Comparison of ENCODE assay signal across 8 cellular contexts in genomic region chr7:128831994-128832879, GRCh38. TPM values are rescaled to one million over a fixed set of nuclear protein-coding genes. Genes with fewer than 3 reads are reported as not detected.
DNase-seq lines count a peak whose midpoint lies in the region; ATAC-seq and TF ChIP-seq lines count a peak whose summit lies in the region.

No MANE protein-coding gene starts in this region.

- POLR2A ChIA-PET in AG04449 (lab: Yijun Ruan, JAX), result interaction anchor here (0.9 to 4.0 kb wide), 11 partner anchors 16 to 104 kb away, joined by 3 to 39 read pairs (median 4); partner anchors contain the start of genes ATP6V1F, CALU and CCDC136

- H3K27ac ChIP-seq in dorsolateral prefrontal cortex (peak overlapping the region; percentile 66 to 99 (median 95)), muscle layer of colon (ENCODE audit: low read depth, low read length) (peak overlapping the region; percentile 96)

- H3K4me1 ChIP-seq in muscle layer of colon (ENCODE audit: insufficient read depth, low read length), result peaks cover 63% of the 10 kb centered on the region

- TF ChIP-seq CTCF in AG04449 (IDR thresholded peaks at IDR 0.05; ENCODE audit: insufficient read depth, low read length, missing control alignments) (no peak), dorsolateral prefrontal cortex (IDR thresholded peaks at IDR 0.05 in 54 of 56, conservative IDR thresholded peaks at IDR 0.05 in 2 of 56; ENCODE audit: low read depth in 1 of 56, partially characterized antibody in 56 of 56) (no peak)

- peaks cover 24% of the 10 kb centered on the region for H3K36me3 ChIP-seq in muscle layer of colon (ENCODE audit: insufficient read depth, low read length)

- intact Hi-C loops in dorsolateral prefrontal cortex (cut with DNase I), result loop anchor here in 1 of 2 donors (5.0 kb wide), 1 partner anchor 40 kb away; the partner anchor contains the start of gene CCDC136

- no peaks in the 10 kb centered on the region for H3K9me3 ChIP-seq in muscle layer of colon (ENCODE audit: low read length)

- H3K9ac ChIP-seq in muscle layer of colon (ENCODE audit: low read length), result peak overlapping the region; percentile 46

- ATAC-seq in HG03378 (IDR thresholded peaks at IDR 0.05; ENCODE audit: unreplicated experiment) (no peak), HG03342 (IDR thresholded peaks at IDR 0.05; ENCODE audit: unreplicated experiment) (no peak), GM18909 (IDR thresholded peaks at IDR 0.05; ENCODE audit: poor library complexity, unreplicated experiment) (no peak)

- CTCF ChIA-PET in AG04449 (lab: Yijun Ruan, JAX), result interaction anchor here (0.8 to 2.8 kb wide), 7 partner anchors 8 to 90 kb away, joined by 3 to 17 read pairs (median 3); no protein-coding TSS in a partner anchor

- no peak for DNase-seq in AG04449 (ENCODE audit: low read depth, low spot score)
- peak; percentile 97 for DNase-seq in LHCN-M2 (ENCODE audit: low read depth)
- DNase-seq in dorsolateral prefrontal cortex, result peak in 2 of 10 donors; percentile 50 to 64
- no peak for DNase-seq in activated effector memory CD4-positive, alpha-beta T cell treated with Interleukin-2 at 50 U/mL for 16 hours

- peak overlapping the region; percentile 95 for H3K4me3 ChIP-seq in AG04449 (ENCODE audit: low read depth, low read length)
- peak overlapping the region in 56 of 59 donors; percentile 1 to 72 (median 48) for H3K4me3 ChIP-seq in dorsolateral prefrontal cortex
- peak overlapping the region; percentile 48 to 94 for H3K4me3 ChIP-seq in muscle layer of colon (ENCODE audit: low read depth in 1 of 2, low read length in 2 of 2)

- peaks cover 0 to 14% (median 0%) of the 10 kb centered on the region in 45 donors for H3K27me3 ChIP-seq in dorsolateral prefrontal cortex
- no peaks in the 10 kb centered on the region for H3K27me3 ChIP-seq in muscle layer of colon (ENCODE audit: control insufficient read depth in 1 of 2, insufficient read depth in 2 of 2, low read length in 2 of 2)

RNA-seq across cellular contexts. Expression of gene FLNC, which starts 2.0 kb away (rescaled TPM):
- total RNA-seq in LHCN-M2 (2014; rRNA removed) (215 and 254 TPM in 2 replicates), dorsolateral prefrontal cortex (10 to 100 TPM in 70 of 120 experiments, 1 to 10 TPM in 50; 4.1 to 35.8 (median 10.9) TPM)
- polyA plus RNA-seq in LHCN-M2 (2012), result 311 TPM

RNA-seq across cellular contexts. Expression of gene ATP6V1F, which starts 30.4 kb away (rescaled TPM):
- total RNA-seq in LHCN-M2 (2014; rRNA removed) (211 and 226 TPM in 2 replicates), dorsolateral prefrontal cortex (100 to 1,000 TPM; 118 to 295 (median 219) TPM)
- polyA plus RNA-seq in LHCN-M2 (2012), result 591 TPM

RNA-seq across cellular contexts. Expression of gene CCDC136, which starts 40.5 kb away (rescaled TPM):
- total RNA-seq in LHCN-M2 (2014; rRNA removed) (3.2 and 5.3 TPM in 2 replicates), dorsolateral prefrontal cortex (100 to 1,000 TPM in 65 of 120 experiments, 10 to 100 TPM in 55; 53.0 to 145 (median 101) TPM)
- polyA plus RNA-seq in LHCN-M2 (2012), result 3.9 TPM

RNA-seq across cellular contexts. Expression of gene OPN1SW, which starts 56.6 kb away (rescaled TPM):
- total RNA-seq in LHCN-M2 (2014; rRNA removed) (1.7 and 2.1 TPM in 2 replicates), dorsolateral prefrontal cortex (1 to 10 TPM in 4 of 120 experiments, under 1 TPM in 4, not detected in 112; 0.39 to 7.6 (median 3.2) TPM)
- 3.5 TPM for polyA plus RNA-seq in LHCN-M2 (2012)
